11 cellular contexts compared by ENCODE assay signal in the genomic region with DNA sequence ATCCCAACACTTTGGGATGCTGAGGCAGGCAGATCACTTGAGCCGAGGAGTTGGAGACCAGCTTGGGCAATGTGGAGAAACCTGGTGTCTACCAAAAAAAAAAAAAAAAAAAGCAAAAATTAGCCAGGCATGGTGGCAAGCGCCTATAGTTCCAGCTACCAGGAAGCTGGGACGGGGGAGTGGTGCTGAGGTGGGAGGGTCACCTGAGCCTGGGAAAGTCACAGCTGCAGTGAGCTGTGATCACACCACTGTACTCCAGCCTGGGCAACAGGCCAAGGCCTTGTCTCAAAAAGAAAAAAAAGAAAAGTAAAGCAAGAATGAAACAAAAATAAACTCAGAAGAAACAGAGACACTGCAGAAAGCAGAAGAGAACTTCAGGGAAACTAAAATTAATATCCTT. TPM values are rescaled to one million over a fixed set of nuclear protein-coding genes. Genes with fewer than 3 reads are reported as not detected.
DNase-seq lines count a peak whose midpoint lies in the region; TF ChIP-seq lines count a peak whose summit lies in the region.
"Had no signal": no experiment of that assay in that cellular context is flagged by ENCODE, and none has a peak within 500 bp of the region (broad histone marks: within the 10 kb centered on the region; RNA-seq: fewer than 3 reads in every experiment).

No MANE protein-coding gene starts in this region.

- no peak overlapping the region for H2BK5ac ChIP-seq in trophoblast cell (ENCODE audit: low read depth, low read length, poor library complexity)

- no peak overlapping the region for H3K9ac ChIP-seq in trophoblast cell (ENCODE audit: low read length)

- peaks cover 3 to 6% of the 10 kb centered on the region in 2 experiments for H3K36me3 ChIP-seq in trophoblast cell (ENCODE audit: control insufficient read depth in 1 of 2, insufficient read depth in 2 of 2, low read length in 2 of 2)
- H3K36me3 ChIP-seq: ovary had no signal

- H3K9me3 ChIP-seq in trophoblast cell (ENCODE audit: insufficient read depth, low read depth, low read length), result no peaks in the 10 kb centered on the region
- H3K9me3 ChIP-seq: ovary had no signal

- no peak overlapping the region for H4K8ac ChIP-seq in trophoblast cell (ENCODE audit: low read depth, low read length)

- H3K27ac Mint-ChIP-seq in dendritic cell treated with granulocyte-macrophage colony-stimulating factor and Interleukin-4, amounts not matched to agents 40 ng/mL and 50 ng/mL, for 4 days, result peak overlapping the region; percentile 49
- H3K27ac Mint-ChIP-seq: activated CD8-positive, alpha-beta memory T cell treated with anti-CD3 and anti-CD28 coated beads, Interleukin-2, amount 10 ng/mL, durations not matched to agents 7 days and 5 days had no signal

- H3K18ac ChIP-seq in trophoblast cell (ENCODE audit: low read length), result no peak overlapping the region

- no peak overlapping the region for H3K14ac ChIP-seq in trophoblast cell (ENCODE audit: low read length)

- peaks cover 56% of the 10 kb centered on the region for H3K36me3 Mint-ChIP-seq in dendritic cell treated with granulocyte-macrophage colony-stimulating factor and Interleukin-4, amounts not matched to agents 40 ng/mL and 50 ng/mL, for 4 days (ENCODE audit: low read depth)

- H3K4me3 ChIP-seq in trophoblast cell (ENCODE audit: low read depth, low read length) (no peak overlapping the region), dorsolateral prefrontal cortex (no peak overlapping the region)
- H3K4me3 ChIP-seq: ovary had no signal

- H3K23ac ChIP-seq in trophoblast cell (ENCODE audit: low read length), result no peak overlapping the region

- no peak overlapping the region for H2BK120ac ChIP-seq in trophoblast cell (ENCODE audit: insufficient read depth, low read length, poor library complexity)

- no peaks in the 10 kb centered on the region for H3K4me1 ChIP-seq in trophoblast cell (ENCODE audit: control insufficient read depth in 1 of 2, insufficient read depth in 2 of 2, low read length in 2 of 2)

- no peaks in the 10 kb centered on the region for H3K79me2 ChIP-seq in trophoblast cell (ENCODE audit: control insufficient read depth, insufficient read depth, low read length, poor library complexity)

- H3K4me1 Mint-ChIP-seq in dendritic cell treated with granulocyte-macrophage colony-stimulating factor and Interleukin-4, amounts not matched to agents 40 ng/mL and 50 ng/mL, for 4 days (ENCODE audit: low read depth), result peaks cover 22% of the 10 kb centered on the region
- H3K4me1 Mint-ChIP-seq: activated CD8-positive, alpha-beta memory T cell treated with anti-CD3 and anti-CD28 coated beads, Interleukin-2, amount 10 ng/mL, durations not matched to agents 7 days and 5 days had no signal

- no peak overlapping the region for H2AK5ac ChIP-seq in trophoblast cell (ENCODE audit: low read length)

- no peaks in the 10 kb centered on the region for H3K9me3 Mint-ChIP-seq in dendritic cell treated with granulocyte-macrophage colony-stimulating factor and Interleukin-4, amounts not matched to agents 40 ng/mL and 50 ng/mL, for 4 days

- H3K27me3 ChIP-seq in trophoblast cell (ENCODE audit: insufficient read depth, low read length) (no peaks in the 10 kb centered on the region), dorsolateral prefrontal cortex (no peaks in the 10 kb centered on the region)
- H3K27me3 ChIP-seq: ovary had no signal

- no peak overlapping the region for H3K4me3 Mint-ChIP-seq in dendritic cell treated with granulocyte-macrophage colony-stimulating factor and Interleukin-4, amounts not matched to agents 40 ng/mL and 50 ng/mL, for 4 days
- H3K4me3 Mint-ChIP-seq: activated CD8-positive, alpha-beta memory T cell treated with anti-CD3 and anti-CD28 coated beads, Interleukin-2, amount 10 ng/mL, durations not matched to agents 7 days and 5 days had no signal

- no peak for TF ChIP-seq CTCF in dorsolateral prefrontal cortex (IDR thresholded peaks at IDR 0.05 in 54 of 56, conservative IDR thresholded peaks at IDR 0.05 in 2 of 56; ENCODE audit: low read depth in 1 of 56, partially characterized antibody in 56 of 56)

- no peaks in the 10 kb centered on the region for H3K79me1 ChIP-seq in trophoblast cell (ENCODE audit: low read length)

- DNase-seq in NCI-H748 (lab: John Stamatoyannopoulos, UW; ENCODE audit: unreplicated experiment) (peak; percentile 50), NCI-H748 treated with DMSO at 0.1 percent for 48 hours (lab: John Stamatoyannopoulos, UW) (no peak), NCI-H1105 treated with DMSO at 0.1 percent for 48 hours (lab: John Stamatoyannopoulos, UW) (peak; percentile 71), trophoblast cell (no peak), occipital lobe (lab: John Stamatoyannopoulos, UW) (no peak), amniotic stem cell (lab: John Stamatoyannopoulos, UW) (no peak), dorsolateral prefrontal cortex (no peak)
- DNase-seq: activated CD8-positive, alpha-beta memory T cell treated with anti-CD3 and anti-CD28 coated beads, Interleukin-2, amount 10 ng/mL, durations not matched to agents 7 days and 5 days; NCI-H1694; ovary had no signal

- no peak overlapping the region for H3K27ac ChIP-seq in trophoblast cell (ENCODE audit: low read depth, low read length)
- H3K27ac ChIP-seq in dorsolateral prefrontal cortex, result no peak overlapping the region
- H3K27ac ChIP-seq: ovary had no signal

- H3K27me3 Mint-ChIP-seq in dendritic cell treated with granulocyte-macrophage colony-stimulating factor and Interleukin-4, amounts not matched to agents 40 ng/mL and 50 ng/mL, for 4 days, result no peaks in the 10 kb centered on the region
- H3K27me3 Mint-ChIP-seq: activated CD8-positive, alpha-beta memory T cell treated with anti-CD3 and anti-CD28 coated beads, Interleukin-2, amount 10 ng/mL, durations not matched to agents 7 days and 5 days had no signal

- H4K91ac ChIP-seq in trophoblast cell (ENCODE audit: low read depth, low read length), result no peak overlapping the region

- no peak overlapping the region for H3K4me2 ChIP-seq in trophoblast cell (ENCODE audit: low read length)

- intact Hi-C loops in dendritic cell treated with granulocyte-macrophage colony-stimulating factor and Interleukin-4, amounts not matched to agents 40 ng/mL and 50 ng/mL, for 4 days (cut with micrococcal nuclease), result no loop called here
- intact Hi-C loops in dorsolateral prefrontal cortex (cut with DNase I), result no loop called here

- H2BK12ac ChIP-seq in trophoblast cell (ENCODE audit: low read length), result no peak overlapping the region

- no peak overlapping the region for H2AFZ ChIP-seq in trophoblast cell (ENCODE audit: insufficient read depth, low read length, poor library complexity)

- no CpG with 5 or more reads among the region's 3 CpGs for WGBS in trophoblast cell (ENCODE audit: extremely low coverage, insufficient coverage, insufficient read length)

- H4K12ac ChIP-seq in trophoblast cell (ENCODE audit: low read depth, low read length), result peak overlapping the region; percentile 30

- H3K4ac ChIP-seq in trophoblast cell (ENCODE audit: low read depth, low read length), result no peak overlapping the region

RNA-seq across cellular contexts. Expression of a gene that starts 31.6 kb away (rescaled TPM):
- 12.3 and 13.6 TPM in 2 replicates for polyA plus RNA-seq in trophoblast cell (2013)
- 21.2 TPM for total RNA-seq in occipital lobe
- 10 to 100 TPM in 113 of 120 experiments, 1 to 10 TPM in 7; 7.2 to 34.6 (median 15.6) TPM for total RNA-seq in dorsolateral prefrontal cortex

RNA-seq across cellular contexts. Expression of a gene that starts 37.4 kb away (rescaled TPM):
- 5.0 and 5.5 TPM in 2 replicates for polyA plus RNA-seq in trophoblast cell (2013)
- total RNA-seq in occipital lobe (56.6 TPM), dorsolateral prefrontal cortex (10 to 100 TPM in 108 of 120 experiments, 1 to 10 TPM in 12; 9.2 to 16.8 (median 13.1) TPM)

Comparison
In these comparisons a context has a peak if more than half of its experiments do, and no peak if none do; other contexts are left out.
1. DNase-seq: peak in NCI-H748 (single experiment) and NCI-H1105 treated with DMSO at 0.1 percent for 48 hours (single experiment); none in NCI-H748 treated with DMSO at 0.1 percent for 48 hours (single experiment), trophoblast cell (0 of 2), occipital lobe (single experiment), amniotic stem cell (single experiment) and dorsolateral prefrontal cortex (0 of 10).